ENCODE assay signal across 8 cellular contexts in genomic region chr5:43008369-43009158, GRCh38. TPM values are rescaled to one million over a fixed set of nuclear protein-coding genes. Genes with fewer than 3 reads are reported as not detected.
DNase-seq lines count a peak whose midpoint lies in the region; ATAC-seq and TF ChIP-seq lines count a peak whose summit lies in the region.

No MANE protein-coding gene starts in this region.

- POLR2A ChIA-PET in AG04449 (lab: Yijun Ruan, JAX) = interaction anchor here (0.9 to 3.3 kb wide), 8 partner anchors 9 to 305 kb away, joined by 3 to 17 read pairs (median 4); partner anchors contain the start of gene HMGCS1

- CTCF ChIA-PET in AG04449 (lab: Yijun Ruan, JAX) = interaction anchor here (0.9 to 5.3 kb wide), 14 partner anchors 8 to 100 kb away, joined by 3 to 52 read pairs (median 7); no protein-coding TSS in a partner anchor

- TF ChIP-seq CTCF in AG04449 (IDR thresholded peaks at IDR 0.05; ENCODE audit: insufficient read depth, low read length, missing control alignments) = no peak

- intact Hi-C loops in left colon (cut with DNase I, micrococcal nuclease) = no loop called here

- ATAC-seq in GM18873 (IDR thresholded peaks at IDR 0.05; ENCODE audit: low FRiP score, unreplicated experiment) (peak; percentile 29), HG03175 (IDR thresholded peaks at IDR 0.05; ENCODE audit: unreplicated experiment) (peak; percentile 38), left colon (peak; percentile 88)

- H3K4me3 ChIP-seq in AG04449 (ENCODE audit: low read depth, low read length) = peak overlapping the region; percentile 57

- DNase-seq in AG04449 (ENCODE audit: low read depth, low spot score) = no peak
- DNase-seq in NCI-H345 treated with DMSO at 0.1 percent for 48 hours (lab: John Stamatoyannopoulos, UW; ENCODE audit: unreplicated experiment) = peak; percentile 81
- DNase-seq in activated CD4-positive, CD25-positive, alpha-beta regulatory T cell (lab: John Stamatoyannopoulos, UW) = peak; percentile 74 to 79 (median 78)
- DNase-seq in central memory CD4-positive, alpha-beta T cell = peak; percentile 87
- DNase-seq in left colon = peak; percentile 90 to 93
- DNase-seq in stimulated activated CD4-positive, alpha-beta T cell treated with anti-CD3 and anti-CD28 coated beads, Interleukin-1b, Interleukin-23, amount 100 ng/mL, for 4 hours (ENCODE audit: low read depth in 2 of 2) = peak; percentile 85 to 91

RNA-seq across cellular contexts. Expression of gene ANXA2R, which starts 31.6 kb away (rescaled TPM):
- 1 to 10 TPM; 1.0 to 1.3 TPM for total RNA-seq in left colon

Comparison
In these comparisons a context has a peak if more than half of its experiments do, and no peak if none do; other contexts are left out.
1. ATAC-seq: peak in every context shown above with its lines; median percentile 88 in left colon; 38 in HG03175; 29 in GM18873.